Comparison of ENCODE assay signal across 14 cellular contexts in genomic region chr19:14780622-14781225, GRCh38. TPM values are rescaled to one million over a fixed set of nuclear protein-coding genes. Genes with fewer than 3 reads are reported as not detected.
"Had no signal": no experiment of that assay in that cellular context is flagged by ENCODE, and none has a peak within 500 bp of the region (broad histone marks: within the 10 kb centered on the region; RNA-seq: fewer than 3 reads in every experiment).

No MANE protein-coding gene starts in this region.

RNA-seq across cellular contexts. Expression of gene ADGRE2, which starts 2.4 kb away (rescaled TPM):
- total RNA-seq: neural crest cell, osteocyte, pulmonary artery endothelial cell had no signal

RNA-seq across cellular contexts. Expression of gene OR7A5, which starts 54.3 kb away (rescaled TPM):
- total RNA-seq: esophagus mucosa, fibroblast of lung, frontal cortex, glomerular endothelial cell, heart left ventricle, liver, lung microvascular endothelial cell, mucosa of descending colon, natural killer cell, neural crest cell, osteocyte, pulmonary artery endothelial cell, sigmoid colon, uterus had no signal
- polyA plus RNA-seq: fibroblast of lung, heart left ventricle, liver, sigmoid colon had no signal

RNA-seq across cellular contexts. Expression of gene OR7C1, which starts 54.3 kb away (rescaled TPM):
- total RNA-seq: esophagus mucosa, fibroblast of lung, frontal cortex, glomerular endothelial cell, lung microvascular endothelial cell, mucosa of descending colon, natural killer cell, neural crest cell, osteocyte, pulmonary artery endothelial cell, uterus had no signal
- polyA plus RNA-seq: fibroblast of lung, heart left ventricle had no signal
